Comparison of ENCODE assay signal across 35 cellular contexts in genomic region chr2:224736227-224736626, GRCh38. TPM values are rescaled to one million over a fixed set of nuclear protein-coding genes. Genes with fewer than 3 reads are reported as not detected.
"Had no signal": no experiment of that assay in that cellular context is flagged by ENCODE, and none has a peak within 500 bp of the region (broad histone marks: within the 10 kb centered on the region; RNA-seq: fewer than 3 reads in every experiment).

No MANE protein-coding gene starts in this region.

- H3K4me2 ChIP-seq: smooth muscle cell had no signal

- H3K27me3 ChIP-seq: ovary, right atrium auricular region, right lobe of liver, stomach, testis, thyroid gland, transverse colon, upper lobe of left lung, vagina had no signal

- ATAC-seq: left cardiac atrium; left lobe of liver; lower lobe of right lung; mucosa of descending colon; naive thymus-derived CD4-positive, alpha-beta T cell; natural killer cell treated with Interleukin-12 subunit alpha and Interleukin-12 subunit beta and Interleukin-15 and Interleukin-18, amount 100 ng/mL, for 72 hours; right lobe of liver; stimulated activated naive B cell treated with anti-CD40 and anti-IgM and Interleukin-4, amounts not matched to agents 10 μg/mL and 1 μg/mL and 100 μg/mL, for 72 hours; stimulated activated naive CD8-positive, alpha-beta T cell treated with anti-CD3 and anti-CD28 coated beads, Interleukin-15, Interleukin-2, amounts not matched to agents 100 U/mL and 50 U/mL, for 24 hours had no signal

- H3K36me3 ChIP-seq: lower lobe of right lung, ovary, right atrium auricular region, right lobe of liver, stomach, thyroid gland, transverse colon, upper lobe of left lung, vagina had no signal

- H3K4me3 Mint-ChIP-seq: naive thymus-derived CD4-positive, alpha-beta T cell; natural killer cell treated with Interleukin-12 subunit alpha and Interleukin-12 subunit beta and Interleukin-15 and Interleukin-18, amount 100 ng/mL, for 72 hours; stimulated activated naive B cell treated with anti-CD40 and anti-IgM and Interleukin-4, amounts not matched to agents 10 μg/mL and 1 μg/mL and 100 μg/mL, for 72 hours had no signal

- H3K4me1 ChIP-seq: lower lobe of right lung, right atrium auricular region, right lobe of liver, stomach, testis, thyroid gland, transverse colon, upper lobe of left lung, vagina had no signal

- H3K4me3 ChIP-seq: lower lobe of right lung, mucosa of descending colon, ovary, right atrium auricular region, right lobe of liver, smooth muscle cell, stomach, testis, thyroid gland, transverse colon, upper lobe of left lung, vagina had no signal

- FAIRE-seq: keratinocyte had no signal

- DNase-seq: hippocampal formation; kidney glomerular epithelial cell; left cardiac atrium; lower lobe of right lung; mammary epithelial cell; mesenchymal stem cell; midbrain; mucosa of descending colon; naive thymus-derived CD4-positive, alpha-beta T cell; ovary; right lobe of liver; stimulated activated CD4-positive, alpha-beta T cell treated with anti-CD3 and anti-CD28 coated beads, Interleukin-1b, Interleukin-23, amount 100 ng/mL, for 48 hours; stimulated activated CD4-positive, alpha-beta T cell treated with anti-CD3 and anti-CD28 coated beads, Interleukin-4, amount 100 ng/mL, for 1 hour; stimulated activated naive B cell treated with anti-CD40 and anti-IgM and Interleukin-4, amounts not matched to agents 10 μg/mL and 1 μg/mL and 100 μg/mL, for 72 hours; stimulated activated naive CD8-positive, alpha-beta T cell treated with anti-CD3 and anti-CD28 coated beads, Interleukin-15, Interleukin-2, amounts not matched to agents 100 U/mL and 50 U/mL, for 24 hours; stomach; testis; thyroid gland; transverse colon; upper lobe of left lung had no signal

- H3K27ac Mint-ChIP-seq: naive thymus-derived CD4-positive, alpha-beta T cell; natural killer cell treated with Interleukin-12 subunit alpha and Interleukin-12 subunit beta and Interleukin-15 and Interleukin-18, amount 100 ng/mL, for 72 hours; progenitor cell of endocrine pancreas; stimulated activated naive B cell treated with anti-CD40 and anti-IgM and Interleukin-4, amounts not matched to agents 10 μg/mL and 1 μg/mL and 100 μg/mL, for 72 hours had no signal

- H3K27ac ChIP-seq: lower lobe of right lung, ovary, right atrium auricular region, right lobe of liver, stomach, testis, thyroid gland, transverse colon, upper lobe of left lung, vagina had no signal

- H3K4me1 Mint-ChIP-seq: naive thymus-derived CD4-positive, alpha-beta T cell had no signal

- H3K9me3 ChIP-seq: ovary, testis, thyroid gland, vagina had no signal

- H3K27me3 Mint-ChIP-seq: naive thymus-derived CD4-positive, alpha-beta T cell; progenitor cell of endocrine pancreas; stimulated activated naive B cell treated with anti-CD40 and anti-IgM and Interleukin-4, amounts not matched to agents 10 μg/mL and 1 μg/mL and 100 μg/mL, for 72 hours had no signal

RNA-seq across cellular contexts. Expression of gene CCDC195, which starts 20.1 kb away (rescaled TPM):
- total RNA-seq: left cardiac atrium; left lobe of liver; liver; lower lobe of right lung; mammary epithelial cell; mucosa of descending colon; myocyte; naive thymus-derived CD4-positive, alpha-beta T cell; natural killer cell treated with Interleukin-12 subunit alpha and Interleukin-12 subunit beta and Interleukin-15 and Interleukin-18, amount 100 ng/mL, for 72 hours; omental fat pad; ovary; progenitor cell of endocrine pancreas; pulmonary artery endothelial cell; renal cortical epithelial cell; right atrium auricular region; right lobe of liver; skeletal muscle tissue; smooth muscle cell; stomach; testis; thyroid gland; transverse colon; upper lobe of left lung; urinary bladder; vagina had no signal
- polyA plus RNA-seq: keratinocyte; liver; mammary epithelial cell; naive thymus-derived CD4-positive, alpha-beta T cell; neural cell; ovary; smooth muscle cell; stomach; urinary bladder had no signal
